8 cellular contexts compared by ENCODE assay signal in the genomic region with DNA sequence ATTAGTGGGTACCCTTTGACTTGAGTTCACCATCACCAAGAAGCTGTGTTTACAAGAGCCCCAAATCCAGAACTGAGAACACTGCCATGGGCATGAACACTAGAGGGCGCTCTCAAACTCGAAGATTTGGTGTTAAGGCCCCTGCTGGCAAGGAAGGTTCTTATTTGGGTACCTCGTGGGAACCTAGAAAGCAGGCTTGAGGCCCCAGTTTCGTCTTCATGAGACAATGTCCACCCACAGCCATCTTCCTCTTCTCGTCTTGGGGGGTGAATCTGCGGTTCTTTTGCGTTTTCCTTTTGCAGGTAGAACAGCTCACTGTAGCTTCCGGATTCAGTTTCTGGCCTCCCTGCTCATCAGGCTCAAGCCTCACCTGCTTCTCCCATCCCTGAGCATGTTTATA.
A peak's percentile ranks its signal among the peaks of the same experiment; 100 is the strongest.
DNase-seq lines count a peak whose midpoint lies in the region; ATAC-seq and TF ChIP-seq lines count a peak whose summit lies in the region.

No MANE protein-coding gene starts in this region.

- H3K4me2 ChIP-seq in mesendoderm (ENCODE audit: low read length) = no peak overlapping the region

- H3K56ac ChIP-seq in mesendoderm (ENCODE audit: low read length) = no peak overlapping the region

- no peak overlapping the region for H2BK15ac ChIP-seq in mesendoderm (replicated peaks; ENCODE audit: low read depth)

- no peak overlapping the region for H3K9ac ChIP-seq in mesendoderm (ENCODE audit: low read length)

- no peak overlapping the region for H3K4me3 ChIP-seq in coronary artery
- no peak overlapping the region for H3K4me3 ChIP-seq in mesendoderm (ENCODE audit: low read length)
- no peak overlapping the region for H3K4me3 ChIP-seq in aorta (ENCODE audit: low read length in 2 of 2)

- H2AK5ac ChIP-seq in mesendoderm (ENCODE audit: low read length) = no peak overlapping the region

- intact Hi-C loops in aorta (cut with DNase I) = loop anchor here in 1 of 2 donors (10.0 kb wide), 1 partner anchor 183 kb away; a partner anchor contains a TSS

- H3K27ac ChIP-seq in coronary artery (no peak overlapping the region), mesendoderm (ENCODE audit: low read depth, low read length) (no peak overlapping the region), aorta (ENCODE audit: low read depth in 1 of 2, low read length in 2 of 2) (no peak overlapping the region)

- peaks cover 7% of the 10 kb centered on the region for H3K4me1 ChIP-seq in mesendoderm (ENCODE audit: control insufficient read depth, low read depth, low read length)
- H3K4me1 ChIP-seq in aorta (ENCODE audit: control insufficient read depth in 1 of 2, insufficient read depth in 2 of 2, low read length in 2 of 2) = no peaks in the 10 kb centered on the region

- H3K9me3 ChIP-seq in aorta (ENCODE audit: control insufficient read depth, low read length) = no peaks in the 10 kb centered on the region

- no peaks in the 10 kb centered on the region for H3K79me1 ChIP-seq in mesendoderm (ENCODE audit: low read length)

- no peak overlapping the region for H2BK120ac ChIP-seq in mesendoderm (ENCODE audit: low read depth, low read length)

- no peak overlapping the region for H4K8ac ChIP-seq in mesendoderm (ENCODE audit: low read depth, low read length)

- H3K27me3 ChIP-seq in mesendoderm (ENCODE audit: insufficient read depth, low read length, poor library complexity) = no peaks in the 10 kb centered on the region
- H3K27me3 ChIP-seq in aorta (ENCODE audit: control insufficient read depth in 1 of 2, insufficient read depth in 2 of 2, low read length in 1 of 2) = no peaks in the 10 kb centered on the region

- H3K23ac ChIP-seq in mesendoderm (ENCODE audit: low read length) = no peak overlapping the region

- H4K5ac ChIP-seq in mesendoderm (ENCODE audit: low read length) = no peak overlapping the region

- H3K4ac ChIP-seq in mesendoderm (ENCODE audit: low read depth, low read length) = no peak overlapping the region

- no peaks in the 10 kb centered on the region for H3K79me2 ChIP-seq in mesendoderm (ENCODE audit: control insufficient read depth, insufficient read depth, low read length)

- peak; percentile 2 for DNase-seq in NK-92 treated with Interleukin-12 subunit alpha and Interleukin-12 subunit beta, amount 100 ng/mL, for 24 hours (lab: John Stamatoyannopoulos, UW)
- no peak for DNase-seq in NK-92 (lab: John Stamatoyannopoulos, UW; ENCODE audit: unreplicated experiment)
- peak; percentile 89 for DNase-seq in HT-29 (ENCODE audit: low spot score)
- peak; percentile 59 for DNase-seq in SHP77 treated with DMSO at 0.1 percent for 48 hours (lab: John Stamatoyannopoulos, UW)
- DNase-seq in coronary artery (ENCODE audit: low spot score) = no peak
- peak; percentile 90 for DNase-seq in mesendoderm
- DNase-seq in aorta = no peak

- peak; percentile 18 for TF ChIP-seq CTCF in coronary artery (IDR thresholded peaks at IDR 0.05)

- no CpG with 5 or more reads among the region's 8 CpGs for WGBS in mesendoderm (ENCODE audit: extremely low coverage, insufficient coverage, low lambda C conversion rate)
- 63 to 67% methylated on average over 8 of the region's 8 CpGs for WGBS in aorta, 2 donors

- H3K36me3 ChIP-seq in mesendoderm (ENCODE audit: control insufficient read depth, insufficient read depth, low read length) (no peaks in the 10 kb centered on the region), aorta (ENCODE audit: control insufficient read depth in 1 of 2, insufficient read depth in 2 of 2, low read length in 1 of 2) (no peaks in the 10 kb centered on the region)

- ATAC-seq in GM21619 (IDR thresholded peaks at IDR 0.05; ENCODE audit: unreplicated experiment) = peak; percentile 74
- ATAC-seq in aorta (ENCODE audit: low FRiP score) = no peak

- no peak overlapping the region for H2BK5ac ChIP-seq in mesendoderm (ENCODE audit: low read length)

- H3K18ac ChIP-seq in mesendoderm (ENCODE audit: low read length) = no peak overlapping the region

Comparison
In these comparisons a context has a peak if more than half of its experiments do, and no peak if none do; other contexts are left out.
1. DNase-seq: peak in NK-92 treated with Interleukin-12 subunit alpha and Interleukin-12 subunit beta, amount 100 ng/mL, for 24 hours (single experiment), HT-29 (single experiment), SHP77 treated with DMSO at 0.1 percent for 48 hours (single experiment) and mesendoderm (single experiment); none in NK-92 (single experiment), coronary artery (single experiment) and aorta (0 of 2).